15 cellular contexts compared by ENCODE assay signal in genomic region chr14:75101491-75101890, GRCh38. TPM values are rescaled to one million over a fixed set of nuclear protein-coding genes. Genes with fewer than 3 reads are reported as not detected.
A peak's percentile ranks its signal among the peaks of the same experiment; 100 is the strongest.
DNase-seq lines count a peak whose midpoint lies in the region; TF ChIP-seq lines count a peak whose summit lies in the region.
"Had no signal": no experiment of that assay in that cellular context is flagged by ENCODE, and none has a peak within 500 bp of the region (broad histone marks: within the 10 kb centered on the region; RNA-seq: fewer than 3 reads in every experiment).

No MANE protein-coding gene starts in this region.

- H3K27ac ChIP-seq in SJCRH30 (peak overlapping the region; percentile 44), osteoblast (ENCODE audit: low read depth, low read length) (no peak overlapping the region), adrenal gland (no peak overlapping the region), caudate nucleus (ENCODE audit: low read depth, low read length) (no peak overlapping the region)
- H3K27ac ChIP-seq: A549 had no signal

- H3K4me1 ChIP-seq in SJCRH30 (peaks cover 11% of the 10 kb centered on the region), osteoblast (ENCODE audit: insufficient read depth, low read length) (no peaks in the 10 kb centered on the region), adrenal gland (replicated peaks in 1 of 2) (no peaks in the 10 kb centered on the region)
- H3K4me1 ChIP-seq: A549, BE2C had no signal

- H4K20me1 ChIP-seq in osteoblast (ENCODE audit: insufficient read depth, low read length) = peaks cover 6% of the 10 kb centered on the region

- H3K4me2 ChIP-seq in osteoblast (ENCODE audit: insufficient read depth, low read length) = no peak overlapping the region
- H3K4me2 ChIP-seq: A549, GM23338 had no signal

- intact Hi-C loops in adrenal gland (cut with DNase I) = no loop called here

- H3K4me3 ChIP-seq in SJCRH30 (no peak overlapping the region), osteoblast (ENCODE audit: insufficient read depth, low read length) (no peak overlapping the region), foreskin fibroblast (ENCODE audit: low read depth in 1 of 2, low read length in 2 of 2) (no peak overlapping the region), adrenal gland (no peak overlapping the region)
- H3K4me3 ChIP-seq: A549, GM23338 had no signal

- H3K36me3 ChIP-seq in SJCRH30 (peaks cover 23% of the 10 kb centered on the region), osteoblast (ENCODE audit: insufficient read depth, low read length) (peaks cover 75% of the 10 kb centered on the region), adrenal gland (replicated peaks in 1 of 2) (peaks cover 0 to 93% of the 10 kb centered on the region in 2 donors)

- H3K79me2 ChIP-seq in osteoblast (ENCODE audit: insufficient read depth, low read length) = no peaks in the 10 kb centered on the region

- 80 to 90% (median 86%) methylated on average over 4 of the region's 4 CpGs for WGBS in adrenal gland, 4 donors

- TF ChIP-seq CTCF in osteoblast (IDR thresholded peaks at IDR 0.05; ENCODE audit: extremely low read depth, low read depth, low read length) (no peak), foreskin fibroblast (IDR thresholded peaks at IDR 0.05; ENCODE audit: low read depth, low read length) (no peak), adrenal gland (IDR thresholded peaks at IDR 0.05) (no peak)

- DNase-seq in COLO829 (ENCODE audit: low spot score) (peak; percentile 85), NCI-H146 (lab: John Stamatoyannopoulos, UW) (peak; percentile 64), SJCRH30 (peak; percentile 72 to 84), osteoblast (ENCODE audit: insufficient read length, low spot score, missing footprints) (peak; percentile 36), NK-92 (lab: John Stamatoyannopoulos, UW; ENCODE audit: unreplicated experiment) (no peak), foreskin fibroblast (no peak), adrenal gland (no peak), caudate nucleus (lab: John Stamatoyannopoulos, UW) (no peak)
- DNase-seq: BE2C; CD4-positive, alpha-beta memory T cell; DMS53; H7 had no signal

- H3K9me3 ChIP-seq in SJCRH30 (replicated peaks) (no peaks in the 10 kb centered on the region), osteoblast (ENCODE audit: low read depth, low read length) (no peaks in the 10 kb centered on the region), adrenal gland (replicated peaks in 1 of 3) (no peaks in the 10 kb centered on the region)
- H3K9me3 ChIP-seq: A549, BE2C had no signal

- no peak overlapping the region for H2AFZ ChIP-seq in osteoblast (ENCODE audit: low read length)
- H2AFZ ChIP-seq: GM23338 had no signal

- no peak for TF ChIP-seq POLR2A in adrenal gland (IDR thresholded peaks at IDR 0.05)

- no peaks in the 10 kb centered on the region for H3K27me3 ChIP-seq in SJCRH30
- no peaks in the 10 kb centered on the region for H3K27me3 ChIP-seq in osteoblast (ENCODE audit: insufficient read depth, low read length)
- H3K27me3 ChIP-seq in adrenal gland = no peaks in the 10 kb centered on the region
- H3K27me3 ChIP-seq: BE2C had no signal

RNA-seq across cellular contexts. Expression of gene NEK9, which starts 25.4 kb away (rescaled TPM):
- total RNA-seq in SJCRH30 (2014; rRNA removed; shearing (Covaris generic)) = 40.0 and 44.8 TPM in 2 replicates
- total RNA-seq in osteoblast = 42.7 and 44.5 TPM in 2 replicates
- 100 to 1,000 TPM in 4 of 8 donors, 10 to 100 TPM in 4; 66.9 to 165 (median 92.9) TPM for total RNA-seq in adrenal gland
- 10 to 100 TPM; 51.7 to 73.6 (median 62.6) TPM for polyA plus RNA-seq in adrenal gland

RNA-seq across cellular contexts. Expression of gene ZC2HC1C, which starts 32.0 kb away (rescaled TPM):
- not detected in 2 replicates for total RNA-seq in SJCRH30 (2014; rRNA removed; shearing (Covaris generic))
- total RNA-seq in osteoblast (1.1 and 1.2 TPM in 2 replicates), adrenal gland (1 to 10 TPM; 1.9 to 9.5 (median 5.6) TPM)
- 10 to 100 TPM in 1 of 3 donors, 1 to 10 TPM in 2; 6.1 to 12.1 (median 6.8) TPM for polyA plus RNA-seq in adrenal gland
- total RNA-seq: HT1080 had no signal

RNA-seq across cellular contexts. Expression of gene ACYP1, which starts 37.7 kb away (rescaled TPM):
- 31.9 and 43.1 TPM in 2 replicates for total RNA-seq in SJCRH30 (2014; rRNA removed; shearing (Covaris generic))
- 4.7 and 6.5 TPM in 2 replicates for total RNA-seq in osteoblast
- total RNA-seq in adrenal gland = 10 to 100 TPM; 11.5 to 36.5 (median 17.8) TPM
- polyA plus RNA-seq in adrenal gland = 10 to 100 TPM; 23.2 to 73.0 (median 66.8) TPM

RNA-seq across cellular contexts. Expression of gene MLH3, which starts 50.2 kb away (rescaled TPM):
- 6.9 and 9.3 TPM in 2 replicates for total RNA-seq in SJCRH30 (2014; rRNA removed; shearing (Covaris generic))
- total RNA-seq in osteoblast = 36.8 and 40.5 TPM in 2 replicates
- 10 to 100 TPM; 22.2 to 51.4 (median 27.5) TPM for total RNA-seq in adrenal gland
- polyA plus RNA-seq in adrenal gland = 10 to 100 TPM; 25.6 to 47.9 (median 46.8) TPM

Comparison
In these comparisons a context has a peak if more than half of its experiments do, and no peak if none do; other contexts are left out.
1. DNase-seq: peak in COLO829 (single experiment), NCI-H146 (single experiment), SJCRH30 (2 of 2) and osteoblast (single experiment); none in NK-92 (single experiment), foreskin fibroblast (0 of 2), adrenal gland (0 of 7) and caudate nucleus (0 of 61).